In the genomic region with DNA sequence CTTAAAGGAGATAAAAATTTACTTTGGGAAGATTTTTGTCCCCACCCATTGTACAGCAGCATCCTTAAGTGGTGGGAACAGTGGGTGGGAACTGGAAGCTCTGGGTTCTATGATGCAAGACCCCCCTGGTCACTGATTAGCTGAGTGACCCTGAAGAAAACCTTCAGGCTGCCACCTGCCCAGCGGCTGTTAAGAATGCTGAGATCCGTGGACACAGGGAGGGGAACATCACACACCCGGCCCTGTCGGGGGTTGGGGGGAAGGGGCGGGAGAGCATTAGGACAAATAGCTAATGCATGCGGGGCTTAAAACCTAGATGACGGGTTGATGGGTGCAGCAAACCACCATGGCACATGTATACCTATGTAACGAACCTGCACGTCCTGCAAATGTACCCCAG, we compare ENCODE assay signal across 22 cellular contexts. TPM values are rescaled to one million over a fixed set of nuclear protein-coding genes. Genes with fewer than 3 reads are reported as not detected.
DNase-seq lines count a peak whose midpoint lies in the region; ATAC-seq and TF ChIP-seq lines count a peak whose summit lies in the region.
"Had no signal": no experiment of that assay in that cellular context is flagged by ENCODE, and none has a peak within 500 bp of the region (broad histone marks: within the 10 kb centered on the region; RNA-seq: fewer than 3 reads in every experiment).

No MANE protein-coding gene starts in this region.

- no peak for TF ChIP-seq CTCF in WTC11 (IDR thresholded peaks at IDR 0.05)
- TF ChIP-seq CTCF in upper lobe of right lung (IDR thresholded peaks at IDR 0.05), result no peak

- H3K9me3 ChIP-seq in upper lobe of right lung, result no peaks in the 10 kb centered on the region
- H3K9me3 ChIP-seq: SK-N-SH had no signal

- H3K27me3 Mint-ChIP-seq in activated naive CD4-positive, alpha-beta T cell treated with anti-CD3 and anti-CD28 coated beads, Interleukin-2, amount 50 U/mL, for 24 hours, result no peaks in the 10 kb centered on the region
- no peaks in the 10 kb centered on the region for H3K27me3 Mint-ChIP-seq in WTC11 (ENCODE audit: low read depth)
- no peaks in the 10 kb centered on the region for H3K27me3 Mint-ChIP-seq in stimulated activated naive B cell treated with anti-CD40 and anti-IgM and Interleukin-4, amounts not matched to agents 10 μg/mL and 1 μg/mL and 100 μg/mL, for 72 hours

- peak overlapping the region; percentile 91 for H3K27ac Mint-ChIP-seq in activated naive CD4-positive, alpha-beta T cell treated with anti-CD3 and anti-CD28 coated beads, Interleukin-2, amount 50 U/mL, for 24 hours
- H3K27ac Mint-ChIP-seq in WTC11, result peak overlapping the region; percentile 75; the same call in 1 of the 2 replicates
- no peak overlapping the region for H3K27ac Mint-ChIP-seq in stimulated activated naive B cell treated with anti-CD40 and anti-IgM and Interleukin-4, amounts not matched to agents 10 μg/mL and 1 μg/mL and 100 μg/mL, for 72 hours
- H3K27ac Mint-ChIP-seq: HFFc6 had no signal

- no peak overlapping the region for H3K4me3 ChIP-seq in upper lobe of right lung
- H3K4me3 ChIP-seq: spleen had no signal

- no peaks in the 10 kb centered on the region for H3K9me3 Mint-ChIP-seq in activated naive CD4-positive, alpha-beta T cell treated with anti-CD3 and anti-CD28 coated beads, Interleukin-2, amount 50 U/mL, for 24 hours
- H3K9me3 Mint-ChIP-seq in WTC11, result peaks cover 17% of the 10 kb centered on the region
- peaks cover 4 to 10% of the 10 kb centered on the region in 2 donors for H3K9me3 Mint-ChIP-seq in stimulated activated naive B cell treated with anti-CD40 and anti-IgM and Interleukin-4, amounts not matched to agents 10 μg/mL and 1 μg/mL and 100 μg/mL, for 72 hours

- peak overlapping the region; percentile 76 for H3K4me3 Mint-ChIP-seq in activated naive CD4-positive, alpha-beta T cell treated with anti-CD3 and anti-CD28 coated beads, Interleukin-2, amount 50 U/mL, for 24 hours
- H3K4me3 Mint-ChIP-seq in WTC11, result no peak overlapping the region
- no peak overlapping the region for H3K4me3 Mint-ChIP-seq in stimulated activated naive B cell treated with anti-CD40 and anti-IgM and Interleukin-4, amounts not matched to agents 10 μg/mL and 1 μg/mL and 100 μg/mL, for 72 hours
- H3K4me3 Mint-ChIP-seq: HFFc6 had no signal

- POLR2A ChIA-PET in WTC11 (lab: Charles Lee), result no interaction called here

- peaks cover 41% of the 10 kb centered on the region for H3K36me3 Mint-ChIP-seq in activated naive CD4-positive, alpha-beta T cell treated with anti-CD3 and anti-CD28 coated beads, Interleukin-2, amount 50 U/mL, for 24 hours
- H3K36me3 Mint-ChIP-seq in WTC11, result peaks cover 21% of the 10 kb centered on the region
- H3K36me3 Mint-ChIP-seq in stimulated activated naive B cell treated with anti-CD40 and anti-IgM and Interleukin-4, amounts not matched to agents 10 μg/mL and 1 μg/mL and 100 μg/mL, for 72 hours, result peaks cover 45 to 76% of the 10 kb centered on the region in 2 donors

- no peaks in the 10 kb centered on the region for H3K4me1 ChIP-seq in upper lobe of right lung

- no peak for DNase-seq in activated naive CD4-positive, alpha-beta T cell (lab: John Stamatoyannopoulos, UW)
- DNase-seq in WTC11 (ENCODE audit: low spot score) (peak; percentile 21), left kidney (ENCODE audit: low read depth, low spot score) (peak; percentile 41), upper lobe of right lung (peak; percentile 42), NCI-H2196 treated with DMSO at 0.1 percent for 48 hours (lab: John Stamatoyannopoulos, UW; ENCODE audit: unreplicated experiment) (no peak), posterior cingulate gyrus (no peak)
- DNase-seq in stimulated activated naive B cell treated with anti-CD40 and anti-IgM and Interleukin-4, amounts not matched to agents 10 μg/mL and 1 μg/mL and 100 μg/mL, for 72 hours, result no peak
- DNase-seq: activated T-cell treated with anti-CD3 and anti-CD28 coated beads for 4 hours; cortex of kidney; DND-41; HFFc6; MV-4-11; NCI-H1930; NCI-H446; NK-92 treated with Interleukin-12 subunit alpha and Interleukin-12 subunit beta, amount 100 ng/mL, for 24 hours; spleen; T1000 had no signal

- no peaks in the 10 kb centered on the region for H3K27me3 ChIP-seq in upper lobe of right lung
- H3K27me3 ChIP-seq: spleen had no signal

- no peak overlapping the region for H3K27ac ChIP-seq in upper lobe of right lung
- H3K27ac ChIP-seq: KMS-11, spleen had no signal

- CTCF ChIA-PET in WTC11 (lab: Charles Lee), result no interaction called here

- ATAC-seq in WTC11 (peak; percentile 56), upper lobe of right lung (no peak)
- no peak for ATAC-seq in stimulated activated naive B cell treated with anti-CD40 and anti-IgM and Interleukin-4, amounts not matched to agents 10 μg/mL and 1 μg/mL and 100 μg/mL, for 72 hours (replicated peaks)

- no peaks in the 10 kb centered on the region for H3K36me3 ChIP-seq in upper lobe of right lung

- intact Hi-C loops in upper lobe of right lung (cut with DNase I), result no loop called here
- intact Hi-C loops in posterior cingulate gyrus (cut with DNase I), result no loop called here

- peaks cover 71% of the 10 kb centered on the region for H3K4me1 Mint-ChIP-seq in activated naive CD4-positive, alpha-beta T cell treated with anti-CD3 and anti-CD28 coated beads, Interleukin-2, amount 50 U/mL, for 24 hours
- H3K4me1 Mint-ChIP-seq in WTC11, result peaks cover 15% of the 10 kb centered on the region
- H3K4me1 Mint-ChIP-seq in stimulated activated naive B cell treated with anti-CD40 and anti-IgM and Interleukin-4, amounts not matched to agents 10 μg/mL and 1 μg/mL and 100 μg/mL, for 72 hours, result peaks cover 38 to 65% of the 10 kb centered on the region in 2 donors

TF ChIP-seq in WTC11, 78 proteins besides CTCF, POLR2A, EP300 and RAD21:
- TF ChIP-seq TEAD4 (CRISPR knock-in tag; IDR thresholded peaks at IDR 0.05) (no peak), FOXP1 (CRISPR knock-in tag; IDR thresholded peaks at IDR 0.05; ENCODE audit: borderline replicate concordance) (no peak), ETV6 (CRISPR knock-in tag; IDR thresholded peaks at IDR 0.05) (no peak), NR2C2 (CRISPR knock-in tag; IDR thresholded peaks at IDR 0.05) (no peak), EMX1 (CRISPR knock-in tag; IDR thresholded peaks at IDR 0.05) (no peak), CBFB (CRISPR knock-in tag; IDR thresholded peaks at IDR 0.05; ENCODE audit: low read depth) (no peak), TCF7 (CRISPR knock-in tag; IDR thresholded peaks at IDR 0.05; ENCODE audit: low read depth) (no peak), NFYB (CRISPR knock-in tag; conservative IDR thresholded peaks at IDR 0.05; ENCODE audit: low read depth) (no peak), ZNF232 (CRISPR knock-in tag; IDR thresholded peaks at IDR 0.05) (no peak), RELA (CRISPR knock-in tag; IDR thresholded peaks at IDR 0.05; ENCODE audit: borderline replicate concordance) (no peak), TP53 (CRISPR knock-in tag; IDR thresholded peaks at IDR 0.05) (no peak)
- TF ChIP-seq, protein P1, sequence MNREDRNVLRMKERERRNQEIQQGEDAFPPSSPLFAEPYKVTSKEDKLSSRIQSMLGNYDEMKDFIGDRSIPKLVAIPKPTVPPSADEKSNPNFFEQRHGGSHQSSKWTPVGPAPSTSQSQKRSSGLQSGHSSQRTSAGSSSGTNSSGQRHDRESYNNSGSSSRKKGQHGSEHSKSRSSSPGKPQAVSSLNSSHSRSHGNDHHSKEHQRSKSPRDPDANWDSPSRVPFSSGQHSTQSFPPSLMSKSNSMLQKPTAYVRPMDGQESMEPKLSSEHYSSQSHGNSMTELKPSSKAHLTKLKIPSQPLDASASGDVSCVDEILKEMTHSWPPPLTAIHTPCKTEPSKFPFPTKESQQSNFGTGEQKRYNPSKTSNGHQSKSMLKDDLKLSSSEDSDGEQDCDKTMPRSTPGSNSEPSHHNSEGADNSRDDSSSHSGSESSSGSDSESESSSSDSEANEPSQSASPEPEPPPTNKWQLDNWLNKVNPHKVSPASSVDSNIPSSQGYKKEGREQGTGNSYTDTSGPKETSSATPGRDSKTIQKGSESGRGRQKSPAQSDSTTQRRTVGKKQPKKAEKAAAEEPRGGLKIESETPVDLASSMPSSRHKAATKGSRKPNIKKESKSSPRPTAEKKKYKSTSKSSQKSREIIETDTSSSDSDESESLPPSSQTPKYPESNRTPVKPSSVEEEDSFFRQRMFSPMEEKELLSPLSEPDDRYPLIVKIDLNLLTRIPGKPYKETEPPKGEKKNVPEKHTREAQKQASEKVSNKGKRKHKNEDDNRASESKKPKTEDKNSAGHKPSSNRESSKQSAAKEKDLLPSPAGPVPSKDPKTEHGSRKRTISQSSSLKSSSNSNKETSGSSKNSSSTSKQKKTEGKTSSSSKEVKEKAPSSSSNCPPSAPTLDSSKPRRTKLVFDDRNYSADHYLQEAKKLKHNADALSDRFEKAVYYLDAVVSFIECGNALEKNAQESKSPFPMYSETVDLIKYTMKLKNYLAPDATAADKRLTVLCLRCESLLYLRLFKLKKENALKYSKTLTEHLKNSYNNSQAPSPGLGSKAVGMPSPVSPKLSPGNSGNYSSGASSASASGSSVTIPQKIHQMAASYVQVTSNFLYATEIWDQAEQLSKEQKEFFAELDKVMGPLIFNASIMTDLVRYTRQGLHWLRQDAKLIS (CRISPR knock-in tag; IDR thresholded peaks at IDR 0.05; ENCODE audit: borderline replicate concordance), result no peak
- TF ChIP-seq, protein P2, sequence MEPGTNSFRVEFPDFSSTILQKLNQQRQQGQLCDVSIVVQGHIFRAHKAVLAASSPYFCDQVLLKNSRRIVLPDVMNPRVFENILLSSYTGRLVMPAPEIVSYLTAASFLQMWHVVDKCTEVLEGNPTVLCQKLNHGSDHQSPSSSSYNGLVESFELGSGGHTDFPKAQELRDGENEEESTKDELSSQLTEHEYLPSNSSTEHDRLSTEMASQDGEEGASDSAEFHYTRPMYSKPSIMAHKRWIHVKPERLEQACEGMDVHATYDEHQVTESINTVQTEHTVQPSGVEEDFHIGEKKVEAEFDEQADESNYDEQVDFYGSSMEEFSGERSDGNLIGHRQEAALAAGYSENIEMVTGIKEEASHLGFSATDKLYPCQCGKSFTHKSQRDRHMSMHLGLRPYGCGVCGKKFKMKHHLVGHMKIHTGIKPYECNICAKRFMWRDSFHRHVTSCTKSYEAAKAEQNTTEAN (CRISPR knock-in tag; IDR thresholded peaks at IDR 0.05), result no peak
- TF ChIP-seq, protein P3, sequence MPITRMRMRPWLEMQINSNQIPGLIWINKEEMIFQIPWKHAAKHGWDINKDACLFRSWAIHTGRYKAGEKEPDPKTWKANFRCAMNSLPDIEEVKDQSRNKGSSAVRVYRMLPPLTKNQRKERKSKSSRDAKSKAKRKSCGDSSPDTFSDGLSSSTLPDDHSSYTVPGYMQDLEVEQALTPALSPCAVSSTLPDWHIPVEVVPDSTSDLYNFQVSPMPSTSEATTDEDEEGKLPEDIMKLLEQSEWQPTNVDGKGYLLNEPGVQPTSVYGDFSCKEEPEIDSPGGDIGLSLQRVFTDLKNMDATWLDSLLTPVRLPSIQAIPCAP (CRISPR knock-in tag; IDR thresholded peaks at IDR 0.05), result no peak

RNA-seq across cellular contexts. Expression of a gene that starts 14.5 kb away (rescaled TPM):
- 34.6 to 40.8 TPM (median 35.5 TPM) in 3 replicates for total RNA-seq in WTC11 (2021)
- total RNA-seq in upper lobe of right lung, result 5.8 TPM
- total RNA-seq: fibroblast of villous mesenchyme, HFFc6, RPMI7951 had no signal

Comparison
In these comparisons a context has a peak if more than half of its experiments do, and no peak if none do; other contexts are left out.
1. DNase-seq: peak in WTC11 (single experiment), left kidney (single experiment) and upper lobe of right lung (single experiment); none in activated naive CD4-positive, alpha-beta T cell (0 of 4), stimulated activated naive B cell treated with anti-CD40 and anti-IgM and Interleukin-4, amounts not matched to agents 10 μg/mL and 1 μg/mL and 100 μg/mL, for 72 hours (single experiment), NCI-H2196 treated with DMSO at 0.1 percent for 48 hours (single experiment) and posterior cingulate gyrus (0 of 10).